ENCODE assay signal across 21 cellular contexts in the genomic region with DNA sequence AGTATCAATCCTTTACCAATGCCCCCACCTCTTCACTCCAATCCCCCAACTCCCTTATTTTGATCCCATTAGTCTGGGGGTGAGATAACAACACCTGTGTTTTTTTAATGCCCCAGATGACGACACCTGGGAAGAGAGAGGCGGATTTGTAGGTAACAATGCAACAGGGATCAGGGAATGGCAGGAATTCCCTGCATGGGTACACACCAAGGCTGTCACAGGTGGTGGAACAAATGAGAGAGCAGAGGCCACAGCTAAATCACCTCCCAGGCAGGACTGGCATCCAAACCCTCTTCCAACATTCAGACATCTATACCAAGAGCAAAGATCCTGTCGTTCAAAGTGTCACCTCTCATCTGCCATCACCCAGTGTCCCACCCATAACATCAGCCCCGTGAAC.
DNase-seq lines count a peak whose midpoint lies in the region; ATAC-seq and TF ChIP-seq lines count a peak whose summit lies in the region.
"Had no signal": no experiment of that assay in that cellular context is flagged by ENCODE, and none has a peak within 500 bp of the region (broad histone marks: within the 10 kb centered on the region; RNA-seq: fewer than 3 reads in every experiment).

No MANE protein-coding gene starts in this region.

- no peaks in the 10 kb centered on the region for H3K9me3 Mint-ChIP-seq in GM23338

- H3K4me3 Mint-ChIP-seq in GM23338, result no peak overlapping the region
- H3K4me3 Mint-ChIP-seq: CD4-positive, alpha-beta T cell had no signal

- H3K4me3 ChIP-seq in neuronal stem cell (ENCODE audit: low read length in 2 of 2) (no peak overlapping the region), GM23338 (no peak overlapping the region)
- H3K4me3 ChIP-seq: BLaER1, MG63, SJSA1 had no signal

- no peaks in the 10 kb centered on the region for H3K27me3 ChIP-seq in neuronal stem cell (ENCODE audit: control insufficient read depth in 3 of 3, insufficient read depth in 3 of 3, low read depth in 1 of 3, low read length in 3 of 3)
- H3K27me3 ChIP-seq in GM23338 (ENCODE audit: insufficient read depth), result no peaks in the 10 kb centered on the region
- H3K27me3 ChIP-seq: BLaER1, SJSA1 had no signal

- H3K79me1 ChIP-seq in neuronal stem cell (ENCODE audit: low read depth, low read length), result no peaks in the 10 kb centered on the region

- DNase-seq in NCI-H82 (lab: John Stamatoyannopoulos, UW) (peak; percentile 39), NCI-H82 treated with DMSO at 0.1 percent for 48 hours (lab: John Stamatoyannopoulos, UW; ENCODE audit: unreplicated experiment) (no peak), islet precursor cell (peak; percentile 15), neuronal stem cell (ENCODE audit: low spot score) (peak; percentile 5), activated gamma-delta T cell (lab: John Stamatoyannopoulos, UW) (no peak), GM23338 (ENCODE audit: low spot score) (no peak), NCI-H2196 treated with DMSO at 0.1 percent for 48 hours (lab: John Stamatoyannopoulos, UW; ENCODE audit: unreplicated experiment) (no peak)
- DNase-seq: CD4-positive, alpha-beta T cell; GOT3; IMR-90; KG1; MG63; NCI-H187; NCI-H2171; NCI-H345; NCI-H510A treated with DMSO at 0.1 percent for 48 hours; Right ventricle myocardium superior; RPMI8226 had no signal

- no peak overlapping the region for H4K8ac ChIP-seq in neuronal stem cell (ENCODE audit: low read depth, low read length)

- no peak overlapping the region for H3K9ac ChIP-seq in neuronal stem cell (ENCODE audit: low read depth, low read length, poor library complexity)
- H3K9ac ChIP-seq: BLaER1 had no signal

- H2AFZ ChIP-seq in neuronal stem cell (ENCODE audit: low read length) (no peak overlapping the region), GM23338 (no peak overlapping the region)

- TF ChIP-seq CTCF in GM23338 (conservative IDR thresholded peaks at IDR 0.05; ENCODE audit: low read depth in 2 of 2), result no peak

- no CpG with 5 or more reads among the region's 4 CpGs for WGBS in neuronal stem cell (ENCODE audit: extremely low coverage in 2 of 2, insufficient read length in 2 of 2, insufficient replicate concordance in 1 of 2), 2 donors

- no peak overlapping the region for H2AK5ac ChIP-seq in neuronal stem cell (ENCODE audit: low read depth, low read length)

- H3K4ac ChIP-seq in neuronal stem cell (ENCODE audit: low read length), result no peak overlapping the region

- peaks cover 10% of the 10 kb centered on the region; the same call in 1 of the 2 replicates for H3K9me2 ChIP-seq in GM23338 (ENCODE audit: insufficient read depth)

- no peaks in the 10 kb centered on the region for H3K9me3 ChIP-seq in neuronal stem cell (replicated peaks in 1 of 2; ENCODE audit: control insufficient read depth in 2 of 2, insufficient read depth in 1 of 2, low read depth in 1 of 2, low read length in 2 of 2)
- H3K9me3 ChIP-seq: BLaER1, MG63, SJSA1 had no signal

- peaks cover 9% of the 10 kb centered on the region; the same call in 2 of the 3 replicates for H3K4me1 Mint-ChIP-seq in GM23338

- H3F3A ChIP-seq in GM23338 (replicated peaks; ENCODE audit: low read depth), result no peaks in the 10 kb centered on the region

- no peak overlapping the region for H2BK15ac ChIP-seq in neuronal stem cell (ENCODE audit: low read length)

- H3K27ac ChIP-seq in neuronal stem cell (replicated peaks; ENCODE audit: low read length), result no peak overlapping the region
- no peak overlapping the region for H3K27ac ChIP-seq in GM23338 (ENCODE audit: low read depth)
- H3K27ac ChIP-seq: BLaER1, SJSA1 had no signal

- H3K27ac Mint-ChIP-seq in GM23338, result no peak overlapping the region
- H3K27ac Mint-ChIP-seq: CD4-positive, alpha-beta T cell had no signal

- H2BK5ac ChIP-seq in neuronal stem cell (ENCODE audit: low read length), result no peak overlapping the region

- no peak overlapping the region for H3K4me2 ChIP-seq in neuronal stem cell (ENCODE audit: insufficient read depth, low read length, poor library complexity, severe bottlenecking)
- H3K4me2 ChIP-seq in GM23338, result no peak overlapping the region
- H3K4me2 ChIP-seq: BLaER1 had no signal

- H3K36me3 ChIP-seq in neuronal stem cell (replicated peaks in 1 of 2; ENCODE audit: control insufficient read depth in 2 of 2, insufficient read depth in 2 of 2, low read length in 2 of 2) (no peaks in the 10 kb centered on the region), GM23338 (ENCODE audit: insufficient read depth) (no peaks in the 10 kb centered on the region)
- H3K36me3 ChIP-seq: BLaER1, MG63, SJSA1 had no signal

- no peaks in the 10 kb centered on the region for H4K20me1 ChIP-seq in GM23338 (replicated peaks; ENCODE audit: insufficient read depth)
- H4K20me1 ChIP-seq: BLaER1 had no signal

- peaks cover 0 to 4% of the 10 kb centered on the region in 2 donors for H3K4me1 ChIP-seq in neuronal stem cell (ENCODE audit: control insufficient read depth in 2 of 2, insufficient read depth in 1 of 2, low read depth in 1 of 2, low read length in 2 of 2)
- no peaks in the 10 kb centered on the region for H3K4me1 ChIP-seq in GM23338 (ENCODE audit: insufficient read depth)
- H3K4me1 ChIP-seq: BLaER1, SJSA1 had no signal

- H3K14ac ChIP-seq in neuronal stem cell (ENCODE audit: low read length), result no peak overlapping the region

- H4K91ac ChIP-seq in neuronal stem cell (ENCODE audit: low read depth, low read length, poor library complexity), result no peak overlapping the region

- H3K27me3 Mint-ChIP-seq in GM23338 (ENCODE audit: insufficient read depth, low read depth, poor library complexity), result no peaks in the 10 kb centered on the region

- no peak overlapping the region for H3K18ac ChIP-seq in neuronal stem cell (ENCODE audit: low read length)

- H3K36me3 Mint-ChIP-seq in GM23338 (ENCODE audit: low read depth), result no peaks in the 10 kb centered on the region

- no peaks in the 10 kb centered on the region for H3K79me2 ChIP-seq in GM23338 (replicated peaks; ENCODE audit: insufficient read depth)

- H3K23ac ChIP-seq in neuronal stem cell (ENCODE audit: low read depth, low read length, poor library complexity), result no peak overlapping the region

- ATAC-seq in GM23338, result no peak
- ATAC-seq: HCT116 had no signal

- no peak overlapping the region for H2BK12ac ChIP-seq in neuronal stem cell (ENCODE audit: low read length)

- H2BK120ac ChIP-seq in neuronal stem cell (ENCODE audit: low read depth, low read length), result no peak overlapping the region

TF ChIP-seq in GM23338, 12 proteins besides CTCF, POLR2A, EP300 and RAD21 (continues in another document):
- TF ChIP-seq POLR2AphosphoS5 (IDR thresholded peaks at IDR 0.05; ENCODE audit: low read depth), result no peak
- TF ChIP-seq JUNB (IDR thresholded peaks at IDR 0.05; ENCODE audit: unreplicated experiment), result no peak
- TF ChIP-seq STAT1 (IDR thresholded peaks at IDR 0.05; ENCODE audit: unreplicated experiment), result no peak
- TF ChIP-seq EZH2phosphoT487 (IDR thresholded peaks at IDR 0.05; ENCODE audit: unreplicated experiment), result no peak
- TF ChIP-seq, protein P1, sequence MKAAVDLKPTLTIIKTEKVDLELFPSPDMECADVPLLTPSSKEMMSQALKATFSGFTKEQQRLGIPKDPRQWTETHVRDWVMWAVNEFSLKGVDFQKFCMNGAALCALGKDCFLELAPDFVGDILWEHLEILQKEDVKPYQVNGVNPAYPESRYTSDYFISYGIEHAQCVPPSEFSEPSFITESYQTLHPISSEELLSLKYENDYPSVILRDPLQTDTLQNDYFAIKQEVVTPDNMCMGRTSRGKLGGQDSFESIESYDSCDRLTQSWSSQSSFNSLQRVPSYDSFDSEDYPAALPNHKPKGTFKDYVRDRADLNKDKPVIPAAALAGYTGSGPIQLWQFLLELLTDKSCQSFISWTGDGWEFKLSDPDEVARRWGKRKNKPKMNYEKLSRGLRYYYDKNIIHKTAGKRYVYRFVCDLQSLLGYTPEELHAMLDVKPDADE (IDR thresholded peaks at IDR 0.05), result no peak

Comparison
In these comparisons a context has a peak if more than half of its experiments do, and no peak if none do; other contexts are left out.
1. DNase-seq: peak in NCI-H82 (single experiment), islet precursor cell (single experiment) and neuronal stem cell (single experiment); none in NCI-H82 treated with DMSO at 0.1 percent for 48 hours (single experiment), activated gamma-delta T cell (single experiment), GM23338 (single experiment) and NCI-H2196 treated with DMSO at 0.1 percent for 48 hours (single experiment).